Comparison of ENCODE assay signal across 8 cellular contexts in genomic region chr19:14030997-14031718, GRCh38. TPM values are rescaled to one million over a fixed set of nuclear protein-coding genes. Genes with fewer than 3 reads are reported as not detected.
A peak's percentile ranks its signal among the peaks of the same experiment; 100 is the strongest.
DNase-seq lines count a peak whose midpoint lies in the region; ATAC-seq and TF ChIP-seq lines count a peak whose summit lies in the region.

No MANE protein-coding gene starts in this region.

- peak overlapping the region; percentile 59 for H3K4me3 Mint-ChIP-seq in chondrocyte (ENCODE audit: unreplicated experiment)
- peak overlapping the region; percentile 92 to 98 (median 96) for H3K4me3 Mint-ChIP-seq in naive thymus-derived CD8-positive, alpha-beta T cell

- peak overlapping the region; percentile 87 to 99 (median 93) for H3K4me2 ChIP-seq in BLaER1 treated with 17β-estradiol and CSF1 and Interleukin-3, amounts not matched to agents 10 nM and 100 nM

- no peaks in the 10 kb centered on the region for H4K20me1 ChIP-seq in BLaER1 treated with 17β-estradiol and CSF1 and Interleukin-3, amounts not matched to agents 10 nM and 100 nM

- no peak overlapping the region for H3K27ac Mint-ChIP-seq in chondrocyte (ENCODE audit: unreplicated experiment)
- peak overlapping the region; percentile 90 to 98 (median 97) for H3K27ac Mint-ChIP-seq in naive thymus-derived CD8-positive, alpha-beta T cell

- H3K9me3 Mint-ChIP-seq in chondrocyte (ENCODE audit: low read depth): no peaks in the 10 kb centered on the region
- H3K9me3 Mint-ChIP-seq in naive thymus-derived CD8-positive, alpha-beta T cell: no peaks in the 10 kb centered on the region

- H3K27me3 Mint-ChIP-seq in chondrocyte (ENCODE audit: low read depth): peaks cover 4% of the 10 kb centered on the region
- H3K27me3 Mint-ChIP-seq in naive thymus-derived CD8-positive, alpha-beta T cell: no peaks in the 10 kb centered on the region

- H3K27ac ChIP-seq in BLaER1 treated with 17β-estradiol and CSF1 and Interleukin-3, amounts not matched to agents 10 nM and 100 nM: peak overlapping the region in 9 of 11 experiments; percentile 63 to 86 (median 74); a peak in 16 of 22 replicates

- DNase-seq in LNCaP clone FGC (ENCODE audit: low read depth) (no peak), chondrocyte (ENCODE audit: low spot score) (no peak), DMS153 (lab: John Stamatoyannopoulos, UW) (no peak), left colon (no peak)
- peak in 6 of 10 donors; percentile 7 to 92 (median 81) for DNase-seq in naive thymus-derived CD8-positive, alpha-beta T cell
- DNase-seq in stimulated activated CD4-positive, alpha-beta T cell treated with anti-CD3 and anti-CD28 coated beads, Interleukin-1b, Interleukin-23, amount 100 ng/mL, for 48 hours: no peak

- TF ChIP-seq CTCF in LNCaP clone FGC (IDR thresholded peaks at IDR 0.05; ENCODE audit: control insufficient read depth, extremely low read depth, insufficient read depth) (no peak), chondrocyte (IDR thresholded peaks at IDR 0.05) (no peak)

- peak overlapping the region; percentile 69 to 84 (median 81) for H3K9ac ChIP-seq in BLaER1 treated with 17β-estradiol and CSF1 and Interleukin-3, amounts not matched to agents 10 nM and 100 nM

- H3K4me1 ChIP-seq in BLaER1 treated with 17β-estradiol and CSF1 and Interleukin-3, amounts not matched to agents 10 nM and 100 nM: peaks cover 15 to 41% (median 26%) of the 10 kb centered on the region in 10 experiments

- H3K27me3 ChIP-seq in BLaER1 treated with 17β-estradiol and CSF1 and Interleukin-3, amounts not matched to agents 10 nM and 100 nM: peaks cover 0 to 14% (median 0%) of the 10 kb centered on the region in 11 experiments; a peak in 7 of 22 replicates

- H3K36me3 ChIP-seq in BLaER1 treated with 17β-estradiol and CSF1 and Interleukin-3, amounts not matched to agents 10 nM and 100 nM: peaks cover 0 to 7% (median 0%) of the 10 kb centered on the region in 11 experiments; a peak in 2 of 22 replicates

- H3K4me1 Mint-ChIP-seq in chondrocyte (ENCODE audit: low read depth): peaks cover 9% of the 10 kb centered on the region
- H3K4me1 Mint-ChIP-seq in naive thymus-derived CD8-positive, alpha-beta T cell: peaks cover 20 to 52% (median 36%) of the 10 kb centered on the region in 4 donors

- no peaks in the 10 kb centered on the region for H3K9me3 ChIP-seq in BLaER1 treated with 17β-estradiol and CSF1 and Interleukin-3, amounts not matched to agents 10 nM and 100 nM (replicated peaks in 1 of 11)

- no peaks in the 10 kb centered on the region for H3K36me3 Mint-ChIP-seq in chondrocyte (ENCODE audit: low read depth)
- peaks cover 2 to 24% (median 3%) of the 10 kb centered on the region in 3 donors for H3K36me3 Mint-ChIP-seq in naive thymus-derived CD8-positive, alpha-beta T cell

- intact Hi-C loops in left colon (cut with DNase I, micrococcal nuclease): no loop called here

- POLR2A ChIA-PET in naive thymus-derived CD8-positive, alpha-beta T cell (lab: Charles Lee): interaction anchor here (0.6 to 7.5 kb wide), 50 partner anchors 9 to 541 kb away, joined by 3 to 143 read pairs (median 5); partner anchors contain the start of genes ADGRE5, ASF1B, BRME1 and CC2D1A

- peak overlapping the region; percentile 66 to 79 (median 71) for H3K4me3 ChIP-seq in BLaER1 treated with 17β-estradiol and CSF1 and Interleukin-3, amounts not matched to agents 10 nM and 100 nM
- peak overlapping the region; percentile 51 for H3K4me3 ChIP-seq in LNCaP clone FGC (ENCODE audit: low read depth, low read length)

- no peak for ATAC-seq in naive thymus-derived CD8-positive, alpha-beta T cell
- ATAC-seq in left colon (no peak), GM18868 (IDR thresholded peaks at IDR 0.05; ENCODE audit: unreplicated experiment) (no peak)

RNA-seq across cellular contexts. Expression of gene IL27RA, which starts 0.4 kb away (rescaled TPM):
- total RNA-seq in chondrocyte (2.5 to 3.0 TPM (median 2.9 TPM) in 3 replicates), left colon (1 to 10 TPM; 1.9 to 3.6 TPM)
- total RNA-seq in naive thymus-derived CD8-positive, alpha-beta T cell: 10 to 100 TPM; 54.2 to 54.7 TPM
- polyA plus RNA-seq in naive thymus-derived CD8-positive, alpha-beta T cell: 10 to 100 TPM; 54.5 to 91.2 (median 83.9) TPM

RNA-seq across cellular contexts. Expression of gene RLN3, which starts 3.2 kb away (rescaled TPM):
- total RNA-seq in chondrocyte: not detected in 3 replicates
- not detected for total RNA-seq in naive thymus-derived CD8-positive, alpha-beta T cell
- under 1 TPM in 1 of 3 donors, not detected in 2; 0.50 TPM for polyA plus RNA-seq in naive thymus-derived CD8-positive, alpha-beta T cell
- total RNA-seq in left colon: not detected

RNA-seq across cellular contexts. Expression of gene RFX1, which starts 25.0 kb away (rescaled TPM):
- total RNA-seq in chondrocyte (9.1 to 9.4 TPM (median 9.4 TPM) in 3 replicates), left colon (10 to 100 TPM; 11.6 to 12.0 TPM)
- 10 to 100 TPM; 17.1 to 18.8 TPM for total RNA-seq in naive thymus-derived CD8-positive, alpha-beta T cell
- polyA plus RNA-seq in naive thymus-derived CD8-positive, alpha-beta T cell: 1 to 10 TPM in 2 of 3 donors, under 1 TPM in 1; 0.84 to 1.1 (median 1.0) TPM

RNA-seq across cellular contexts. Expression of gene PALM3, which starts 30.7 kb away (rescaled TPM):
- total RNA-seq in chondrocyte: 0.82 to 0.95 TPM (median 0.92 TPM) in 3 replicates
- not detected for total RNA-seq in naive thymus-derived CD8-positive, alpha-beta T cell
- polyA plus RNA-seq in naive thymus-derived CD8-positive, alpha-beta T cell: under 1 TPM in 1 of 3 donors, not detected in 2; 0.13 TPM
- under 1 TPM; 0.59 to 0.79 TPM for total RNA-seq in left colon

RNA-seq across cellular contexts. Expression of gene MISP3, which starts 41.4 kb away (rescaled TPM):
- total RNA-seq in chondrocyte (1.00 to 3.7 TPM (median 2.0 TPM) in 3 replicates), left colon (10 to 100 TPM; 32.9 to 40.3 TPM)
- total RNA-seq in naive thymus-derived CD8-positive, alpha-beta T cell: under 1 TPM; 0.44 to 0.99 TPM
- 1 to 10 TPM in 1 of 3 donors, under 1 TPM in 2; 0.36 to 1.4 (median 0.59) TPM for polyA plus RNA-seq in naive thymus-derived CD8-positive, alpha-beta T cell

Comparison
In these comparisons a context has a peak if more than half of its experiments do, and no peak if none do; other contexts are left out.
1. DNase-seq: peak in naive thymus-derived CD8-positive, alpha-beta T cell (6 of 10); none in LNCaP clone FGC (single experiment), chondrocyte (single experiment), DMS153 (single experiment), left colon (0 of 2) and stimulated activated CD4-positive, alpha-beta T cell treated with anti-CD3 and anti-CD28 coated beads, Interleukin-1b, Interleukin-23, amount 100 ng/mL, for 48 hours (single experiment).
2. RNA of gene IL27RA, which starts 0.4 kb away (total RNA-seq): 54.2 to 54.7 TPM in naive thymus-derived CD8-positive, alpha-beta T cell; 1.9 to 3.6 TPM in left colon and 2.5 to 3.0 TPM in chondrocyte; every median in the first group is over 10 times any median in the second.